Comparison of ENCODE assay signal across 7 cellular contexts in genomic region chr21:33543505-33544129, GRCh38. TPM values are rescaled to one million over a fixed set of nuclear protein-coding genes. Genes with fewer than 3 reads are reported as not detected.
A peak's percentile ranks its signal among the peaks of the same experiment; 100 is the strongest.
DNase-seq lines count a peak whose midpoint lies in the region; ATAC-seq and TF ChIP-seq lines count a peak whose summit lies in the region.

No MANE protein-coding gene starts in this region.

- peak overlapping the region; percentile 87 for H3K4me2 ChIP-seq in KMS-11

- no peak for TF ChIP-seq POLR2A in heart left ventricle (IDR thresholded peaks at IDR 0.05)

- peak; percentile 85 to 87 for DNase-seq in activated T-cell treated with anti-CD3 and anti-CD28 coated beads, Interleukin-2, amount 50 U/mL, for 72 hours
- DNase-seq in heart left ventricle, result peak in 4 of 5 donors; percentile 78 to 83 (median 80)
- DNase-seq in progenitor cell of endocrine pancreas (ENCODE audit: low spot score, unreplicated experiment), result peak; percentile 56
- DNase-seq in DMS 273 (lab: John Stamatoyannopoulos, UW; ENCODE audit: unreplicated experiment), result no peak
- DNase-seq in NCI-H2029 treated with DMSO at 0.1 percent for 48 hours (lab: John Stamatoyannopoulos, UW), result no peak

- TF ChIP-seq CTCF in KMS-11 (conservative IDR thresholded peaks at IDR 0.05; ENCODE audit: low read depth, low read length) (no peak), heart left ventricle (IDR thresholded peaks at IDR 0.05) (no peak), progenitor cell of endocrine pancreas (IDR thresholded peaks at IDR 0.05; ENCODE audit: unreplicated experiment) (no peak)

- no peaks in the 10 kb centered on the region for H3K27me3 Mint-ChIP-seq in activated T-cell treated with anti-CD3 and anti-CD28 coated beads, Interleukin-2, amount 50 U/mL, for 72 hours (ENCODE audit: low read depth)
- H3K27me3 Mint-ChIP-seq in progenitor cell of endocrine pancreas, result no peaks in the 10 kb centered on the region

- intact Hi-C loops in heart left ventricle (cut with DNase I), result loop anchor here in 6 of 10 donors (2.0 to 10.0 kb wide), 7 partner anchors 44 to 66 kb away; partner anchors contain the start of genes DONSON (in 4 of the 6), TMEM50B (in 2 of the 6) and DNAJC28 (in 1 of the 6)

- peaks cover 46% of the 10 kb centered on the region for H3K4me1 ChIP-seq in KMS-11 (ENCODE audit: low read depth, poor library complexity, severe bottlenecking)
- peaks cover 3 to 56% (median 37%) of the 10 kb centered on the region in 12 donors for H3K4me1 ChIP-seq in heart left ventricle

- H4K20me1 ChIP-seq in KMS-11 (ENCODE audit: insufficient read depth), result peaks cover 40% of the 10 kb centered on the region

- H3K36me3 Mint-ChIP-seq in activated T-cell treated with anti-CD3 and anti-CD28 coated beads, Interleukin-2, amount 50 U/mL, for 72 hours (ENCODE audit: insufficient read depth in 2 of 2), result peaks cover 9 to 54% of the 10 kb centered on the region in 2 donors
- H3K36me3 Mint-ChIP-seq in progenitor cell of endocrine pancreas (ENCODE audit: insufficient read depth), result peaks cover 8% of the 10 kb centered on the region

- peak overlapping the region; percentile 96 to 100 for H3K4me3 Mint-ChIP-seq in activated T-cell treated with anti-CD3 and anti-CD28 coated beads, Interleukin-2, amount 50 U/mL, for 72 hours
- peak overlapping the region; percentile 92 for H3K4me3 Mint-ChIP-seq in progenitor cell of endocrine pancreas (ENCODE audit: low read depth)

- H3K4me3 ChIP-seq in KMS-11 (IDR thresholded peaks at IDR 0.05; ENCODE audit: insufficient read depth, low read depth, low read length), result no peak overlapping the region
- peak overlapping the region; percentile 71 to 94 (median 81) for H3K4me3 ChIP-seq in heart left ventricle

- ATAC-seq in GM19438 (IDR thresholded peaks at IDR 0.05; ENCODE audit: low read depth, unreplicated experiment), result peak; percentile 14
- ATAC-seq in activated T-cell treated with anti-CD3 and anti-CD28 coated beads, Interleukin-2, amount 50 U/mL, for 72 hours (replicated peaks in 1 of 2), result peak; percentile 26
- ATAC-seq in heart left ventricle, result peak in 3 of 4 donors; percentile 17 to 55 (median 52)

- no peaks in the 10 kb centered on the region for H3K9me3 ChIP-seq in heart left ventricle

- peaks cover 62% of the 10 kb centered on the region for H3K4me1 Mint-ChIP-seq in activated T-cell treated with anti-CD3 and anti-CD28 coated beads, Interleukin-2, amount 50 U/mL, for 72 hours (ENCODE audit: low read depth)
- H3K4me1 Mint-ChIP-seq in progenitor cell of endocrine pancreas (ENCODE audit: low read depth), result peaks cover 29% of the 10 kb centered on the region

- H3K79me2 ChIP-seq in KMS-11 (ENCODE audit: insufficient read depth, low read depth), result peaks cover 88% of the 10 kb centered on the region

- no peaks in the 10 kb centered on the region for H3K9me3 Mint-ChIP-seq in activated T-cell treated with anti-CD3 and anti-CD28 coated beads, Interleukin-2, amount 50 U/mL, for 72 hours
- H3K9me3 Mint-ChIP-seq in progenitor cell of endocrine pancreas (ENCODE audit: low read depth), result no peaks in the 10 kb centered on the region

- H3K9ac ChIP-seq in KMS-11, result peak overlapping the region; percentile 99

- peak overlapping the region; percentile 98 for H3K27ac Mint-ChIP-seq in activated T-cell treated with anti-CD3 and anti-CD28 coated beads, Interleukin-2, amount 50 U/mL, for 72 hours
- H3K27ac Mint-ChIP-seq in progenitor cell of endocrine pancreas, result peak overlapping the region; percentile 100

- H3K27ac ChIP-seq in KMS-11, result peak overlapping the region; percentile 100
- H3K27ac ChIP-seq in heart left ventricle, result peak overlapping the region; percentile 96 to 100 (median 99)

- peaks cover 29% of the 10 kb centered on the region; the same call in 1 of the 2 replicates for H3K36me3 ChIP-seq in KMS-11 (ENCODE audit: insufficient read depth)
- H3K36me3 ChIP-seq in heart left ventricle, result peaks cover 0 to 33% (median 30%) of the 10 kb centered on the region in 9 donors

- WGBS in heart left ventricle, 4 donors, result 0 to 2% (median 0%) methylated on average over 25 to 26 of the region's 26 CpGs

- H3K27me3 ChIP-seq in KMS-11 (ENCODE audit: insufficient read depth, low read depth) (no peaks in the 10 kb centered on the region), heart left ventricle (no peaks in the 10 kb centered on the region)

- peak overlapping the region; percentile 30; the same call in 1 of the 2 replicates for H2AFZ ChIP-seq in KMS-11 (ENCODE audit: low read depth)

RNA-seq across cellular contexts. Expression of gene SON, which starts 0.8 kb away (rescaled TPM):
- 100 to 1,000 TPM; 271 to 282 TPM for total RNA-seq in activated T-cell treated with anti-CD3 and anti-CD28 coated beads, Interleukin-2, amount 50 U/mL, for 72 hours
- 100 to 1,000 TPM in 8 of 9 donors, 10 to 100 TPM in 1; 90.7 to 201 (median 134) TPM for total RNA-seq in heart left ventricle
- polyA plus RNA-seq in heart left ventricle, result 10 to 100 TPM; 78.0 to 99.6 TPM
- 395 and 416 TPM in 2 replicates for total RNA-seq in progenitor cell of endocrine pancreas

RNA-seq across cellular contexts. Expression of gene GART, which starts 1.7 kb away (rescaled TPM):
- 100 to 1,000 TPM; 164 to 184 TPM for total RNA-seq in activated T-cell treated with anti-CD3 and anti-CD28 coated beads, Interleukin-2, amount 50 U/mL, for 72 hours
- total RNA-seq in heart left ventricle, result 10 to 100 TPM; 35.7 to 53.1 (median 40.7) TPM
- polyA plus RNA-seq in heart left ventricle, result 10 to 100 TPM in 1 of 2 donors, 1 to 10 TPM in 1; 9.0 to 48.6 TPM
- total RNA-seq in progenitor cell of endocrine pancreas, result 100 and 105 TPM in 2 replicates

RNA-seq across cellular contexts. Expression of gene DONSON, which starts 44.9 kb away (rescaled TPM):
- 10 to 100 TPM; 39.7 to 46.5 TPM for total RNA-seq in activated T-cell treated with anti-CD3 and anti-CD28 coated beads, Interleukin-2, amount 50 U/mL, for 72 hours
- total RNA-seq in heart left ventricle, result 1 to 10 TPM; 4.0 to 9.3 (median 5.4) TPM
- polyA plus RNA-seq in heart left ventricle, result 10 to 100 TPM in 1 of 2 donors, 1 to 10 TPM in 1; 5.8 to 18.6 TPM
- 21.9 and 23.1 TPM in 2 replicates for total RNA-seq in progenitor cell of endocrine pancreas

RNA-seq across cellular contexts. Expression of gene DNAJC28, which starts 52.1 kb away (rescaled TPM):
- total RNA-seq in activated T-cell treated with anti-CD3 and anti-CD28 coated beads, Interleukin-2, amount 50 U/mL, for 72 hours, result under 1 TPM; 0.55 to 1.00 TPM
- 10 to 100 TPM in 1 of 9 donors, 1 to 10 TPM in 8; 2.5 to 10.3 (median 6.6) TPM for total RNA-seq in heart left ventricle
- 1 to 10 TPM; 3.1 to 5.8 TPM for polyA plus RNA-seq in heart left ventricle
- 4.9 and 5.5 TPM in 2 replicates for total RNA-seq in progenitor cell of endocrine pancreas

Comparison
In these comparisons a context has a peak if more than half of its experiments do, and no peak if none do; other contexts are left out.
1. DNase-seq: peak in activated T-cell treated with anti-CD3 and anti-CD28 coated beads, Interleukin-2, amount 50 U/mL, for 72 hours (2 of 2), heart left ventricle (4 of 5) and progenitor cell of endocrine pancreas (single experiment); none in DMS 273 (single experiment) and NCI-H2029 treated with DMSO at 0.1 percent for 48 hours (single experiment).
2. Peak in every context shown above with its lines, with median percentiles within 50 percentile points of each other: ATAC-seq.